8 cellular contexts compared by ENCODE assay signal in genomic region chr6:99425647-99426453, GRCh38. TPM values are rescaled to one million over a fixed set of nuclear protein-coding genes. Genes with fewer than 3 reads are reported as not detected.
DNase-seq lines count a peak whose midpoint lies in the region; ATAC-seq and TF ChIP-seq lines count a peak whose summit lies in the region.

No MANE protein-coding gene starts in this region.

- peak; percentile 46 for TF ChIP-seq CTCF in AG04449 (IDR thresholded peaks at IDR 0.05; ENCODE audit: insufficient read depth, low read length, missing control alignments)
- no peak for TF ChIP-seq CTCF in WTC11 (IDR thresholded peaks at IDR 0.05)

- peaks cover 72% of the 10 kb centered on the region for H3K4me1 Mint-ChIP-seq in WTC11
- peaks cover 61% of the 10 kb centered on the region for H3K4me1 Mint-ChIP-seq in central memory CD8-positive, alpha-beta T cell

- H3K4me3 Mint-ChIP-seq in WTC11 = peak overlapping the region; percentile 97
- peak overlapping the region; percentile 96 for H3K4me3 Mint-ChIP-seq in central memory CD8-positive, alpha-beta T cell

- peak overlapping the region; percentile 76 for H3K4me3 ChIP-seq in AG04449 (ENCODE audit: low read depth, low read length)

- H3K36me3 Mint-ChIP-seq in WTC11 = peaks cover 18% of the 10 kb centered on the region
- peaks cover 32% of the 10 kb centered on the region for H3K36me3 Mint-ChIP-seq in central memory CD8-positive, alpha-beta T cell (ENCODE audit: insufficient read depth)

- no peaks in the 10 kb centered on the region for H3K9me3 Mint-ChIP-seq in WTC11
- H3K9me3 Mint-ChIP-seq in central memory CD8-positive, alpha-beta T cell = no peaks in the 10 kb centered on the region

- no peak for DNase-seq in AG04449 (ENCODE audit: low read depth, low spot score)
- peak; percentile 86 for DNase-seq in NCI-H2196 (lab: John Stamatoyannopoulos, UW; ENCODE audit: unreplicated experiment)
- DNase-seq in WTC11 (ENCODE audit: low spot score) = peak; percentile 93
- DNase-seq in central memory CD8-positive, alpha-beta T cell (ENCODE audit: low spot score in 2 of 2) = peak in 1 of 2 donors; percentile 29
- peak; percentile 97 for DNase-seq in islet precursor cell
- peak; percentile 54 for DNase-seq in stimulated activated CD4-positive, alpha-beta T cell treated with anti-CD3 and anti-CD28 coated beads, Interleukin-12 subunit alpha, Interleukin-12 subunit beta, amount 100 ng/mL, for 4 hours

- peak overlapping the region; percentile 100 for H3K27ac Mint-ChIP-seq in WTC11
- peak overlapping the region; percentile 97 for H3K27ac Mint-ChIP-seq in central memory CD8-positive, alpha-beta T cell (ENCODE audit: low read depth)

- H3K27me3 Mint-ChIP-seq in WTC11 (ENCODE audit: low read depth) = no peaks in the 10 kb centered on the region; the same call in 1 of the 2 replicates
- H3K27me3 Mint-ChIP-seq in central memory CD8-positive, alpha-beta T cell = no peaks in the 10 kb centered on the region

- POLR2A ChIA-PET in AG04449 (lab: Yijun Ruan, JAX) (interaction anchor here (1.6 kb wide), 1 partner anchor 32 kb away, joined by 4 read pairs; the partner anchor contains the start of gene COQ3), WTC11 (lab: Charles Lee) (interaction anchor here (0.8 to 2.9 kb wide), 3 partner anchors 32 to 143 kb away, joined by 3 to 11 read pairs (median 10); partner anchors contain the start of genes CCNC and COQ3)

- ATAC-seq in GM18858 (IDR thresholded peaks at IDR 0.05; ENCODE audit: unreplicated experiment) (peak; percentile 36), HG03097 (IDR thresholded peaks at IDR 0.05; ENCODE audit: low FRiP score, unreplicated experiment) (peak; percentile 45), WTC11 (peak; percentile 80)
- ATAC-seq in central memory CD8-positive, alpha-beta T cell (replicated peaks; ENCODE audit: extremely low read depth, poor library complexity, severe bottlenecking) = peak; percentile 29

- CTCF ChIA-PET in AG04449 (lab: Yijun Ruan, JAX) = interaction anchor here (0.8 to 3.7 kb wide), 14 partner anchors 8 to 154 kb away, joined by 3 to 34 read pairs (median 4); no protein-coding TSS in a partner anchor
- CTCF ChIA-PET in WTC11 (lab: Charles Lee) = interaction anchor here (1.0 to 2.0 kb wide), 7 partner anchors 31 to 97 kb away, joined by 3 to 12 read pairs (median 3); partner anchors contain the start of gene COQ3

TF ChIP-seq in WTC11, 78 proteins besides CTCF, POLR2A, EP300 and RAD21:
- TF ChIP-seq PRRX2 (CRISPR knock-in tag; IDR thresholded peaks at IDR 0.05) (peak; percentile 22; the same call in 1 of the 2 replicates), PRDM15 (CRISPR knock-in tag; IDR thresholded peaks at IDR 0.05) (0 out of 2 replicates have a peak, but pooled peaks have one; percentile 11), NR3C1 (CRISPR knock-in tag; conservative IDR thresholded peaks at IDR 0.05; ENCODE audit: low read depth) (no peak), NR1H2 (CRISPR knock-in tag; IDR thresholded peaks at IDR 0.05) (no peak), SMAD4 (CRISPR knock-in tag; IDR thresholded peaks at IDR 0.05) (no peak), ARID4B (CRISPR knock-in tag; IDR thresholded peaks at IDR 0.05; ENCODE audit: borderline replicate concordance) (no peak; the same call in 1 of the 2 replicates), HMGA2 (CRISPR knock-in tag; IDR thresholded peaks at IDR 0.05) (0 out of 2 replicates have a peak, but pooled peaks have one; percentile 4), NFE2L1 (CRISPR knock-in tag; IDR thresholded peaks at IDR 0.05) (no peak)
- TF ChIP-seq, protein P1, sequence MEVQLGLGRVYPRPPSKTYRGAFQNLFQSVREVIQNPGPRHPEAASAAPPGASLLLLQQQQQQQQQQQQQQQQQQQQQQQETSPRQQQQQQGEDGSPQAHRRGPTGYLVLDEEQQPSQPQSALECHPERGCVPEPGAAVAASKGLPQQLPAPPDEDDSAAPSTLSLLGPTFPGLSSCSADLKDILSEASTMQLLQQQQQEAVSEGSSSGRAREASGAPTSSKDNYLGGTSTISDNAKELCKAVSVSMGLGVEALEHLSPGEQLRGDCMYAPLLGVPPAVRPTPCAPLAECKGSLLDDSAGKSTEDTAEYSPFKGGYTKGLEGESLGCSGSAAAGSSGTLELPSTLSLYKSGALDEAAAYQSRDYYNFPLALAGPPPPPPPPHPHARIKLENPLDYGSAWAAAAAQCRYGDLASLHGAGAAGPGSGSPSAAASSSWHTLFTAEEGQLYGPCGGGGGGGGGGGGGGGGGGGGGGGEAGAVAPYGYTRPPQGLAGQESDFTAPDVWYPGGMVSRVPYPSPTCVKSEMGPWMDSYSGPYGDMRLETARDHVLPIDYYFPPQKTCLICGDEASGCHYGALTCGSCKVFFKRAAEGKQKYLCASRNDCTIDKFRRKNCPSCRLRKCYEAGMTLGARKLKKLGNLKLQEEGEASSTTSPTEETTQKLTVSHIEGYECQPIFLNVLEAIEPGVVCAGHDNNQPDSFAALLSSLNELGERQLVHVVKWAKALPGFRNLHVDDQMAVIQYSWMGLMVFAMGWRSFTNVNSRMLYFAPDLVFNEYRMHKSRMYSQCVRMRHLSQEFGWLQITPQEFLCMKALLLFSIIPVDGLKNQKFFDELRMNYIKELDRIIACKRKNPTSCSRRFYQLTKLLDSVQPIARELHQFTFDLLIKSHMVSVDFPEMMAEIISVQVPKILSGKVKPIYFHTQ (CRISPR knock-in tag; IDR thresholded peaks at IDR 0.05) = peak; percentile 29; the same call in 1 of the 2 replicates

RNA-seq across cellular contexts. Expression of gene PNISR, which starts 0.7 kb away (rescaled TPM):
- 150 to 156 TPM (median 155 TPM) in 3 replicates for total RNA-seq in WTC11 (2021)

RNA-seq across cellular contexts. Expression of gene COQ3, which starts 31.9 kb away (rescaled TPM):
- total RNA-seq in WTC11 (2021) = 13.9 to 16.0 TPM (median 14.1 TPM) in 3 replicates

Comparison
In these comparisons a context has a peak if more than half of its experiments do, and no peak if none do; other contexts are left out.
1. ATAC-seq: peak in every context shown above with its lines; median percentile 80 in WTC11; 45 in HG03097; 36 in GM18858; 29 in central memory CD8-positive, alpha-beta T cell.